ENCODE assay signal across 8 cellular contexts in genomic region chr6:108294787-108295625, GRCh38. TPM values are rescaled to one million over a fixed set of nuclear protein-coding genes. Genes with fewer than 3 reads are reported as not detected.
DNase-seq lines count a peak whose midpoint lies in the region; ATAC-seq and TF ChIP-seq lines count a peak whose summit lies in the region.

Gene AFG1L (plus strand): TSS chr6:108295054. CDS start chr6:108295080, 26 bp downstream.

- H3K36me3 Mint-ChIP-seq in activated CD8-positive, alpha-beta T cell treated with anti-CD3 and anti-CD28 coated beads for 36 hours (ENCODE audit: low read depth): no peaks in the 10 kb centered on the region

- peak within 1 kb of the TSS; percentile 100 for H3K27ac Mint-ChIP-seq in activated CD8-positive, alpha-beta T cell treated with anti-CD3 and anti-CD28 coated beads for 36 hours

- peak within 1 kb of the TSS; percentile 93 for H3K27ac ChIP-seq in lower lobe of right lung

- DNase-seq in CD1c-positive myeloid dendritic cell (ENCODE audit: extremely low spot score) (peak; percentile 94), NCI-H82 treated with DMSO at 0.1 percent for 48 hours (lab: John Stamatoyannopoulos, UW; ENCODE audit: unreplicated experiment) (peak; percentile 73), ecto neural progenitor cell (ENCODE audit: low spot score) (peak; percentile 95), lower lobe of right lung (peak; percentile 97)
- peak; percentile 91 for DNase-seq in activated CD8-positive, alpha-beta T cell treated with anti-CD3 and anti-CD28 coated beads for 36 hours
- DNase-seq in stimulated activated CD4-positive, alpha-beta T cell treated with anti-CD3 and anti-CD28 coated beads, TNF-alpha, amount 100 ng/mL, for 1 hour (ENCODE audit: low read depth in 3 of 3, low spot score in 1 of 3): peak; percentile 64 to 83 (median 66)

- H3K27me3 Mint-ChIP-seq in activated CD8-positive, alpha-beta T cell treated with anti-CD3 and anti-CD28 coated beads for 36 hours: no peaks in the 10 kb centered on the region

- CTCF ChIA-PET in activated CD8-positive, alpha-beta T cell treated with anti-CD3 and anti-CD28 coated beads for 36 hours (lab: Charles Lee): interaction anchor here (0.8 to 1.1 kb wide), 2 partner anchors 9 to 34 kb away, joined by 3 to 4 read pairs; partner anchors contain the start of gene SNX3

- H3K9me3 ChIP-seq in lower lobe of right lung: no peaks in the 10 kb centered on the region

- no peaks in the 10 kb centered on the region for H3K36me3 ChIP-seq in lower lobe of right lung

- H3K27me3 ChIP-seq in lower lobe of right lung (ENCODE audit: low read depth): no peaks in the 10 kb centered on the region

- H3K4me3 ChIP-seq in lower lobe of right lung: peak within 1 kb of the TSS; percentile 76

- peaks cover 10% of the 10 kb centered on the region for H3K4me1 ChIP-seq in lower lobe of right lung

- H3K9me3 Mint-ChIP-seq in activated CD8-positive, alpha-beta T cell treated with anti-CD3 and anti-CD28 coated beads for 36 hours: no peaks in the 10 kb centered on the region

- H3K4me1 Mint-ChIP-seq in activated CD8-positive, alpha-beta T cell treated with anti-CD3 and anti-CD28 coated beads for 36 hours (ENCODE audit: low read depth): peaks cover 15% of the 10 kb centered on the region

- ATAC-seq in GM19351 (IDR thresholded peaks at IDR 0.05; ENCODE audit: unreplicated experiment) (peak; percentile 80), HG03520 (IDR thresholded peaks at IDR 0.05; ENCODE audit: unreplicated experiment) (peak; percentile 80), lower lobe of right lung (peak; percentile 99)
- peak; percentile 89 for ATAC-seq in activated CD8-positive, alpha-beta T cell treated with anti-CD3 and anti-CD28 coated beads for 36 hours

- intact Hi-C loops in activated CD8-positive, alpha-beta T cell treated with anti-CD3 and anti-CD28 coated beads for 36 hours (cut with micrococcal nuclease): no loop called here
- intact Hi-C loops in lower lobe of right lung (cut with DNase I): no loop called here

- H3K4me3 Mint-ChIP-seq in activated CD8-positive, alpha-beta T cell treated with anti-CD3 and anti-CD28 coated beads for 36 hours: peak within 1 kb of the TSS; percentile 90

- POLR2A ChIA-PET in activated CD8-positive, alpha-beta T cell treated with anti-CD3 and anti-CD28 coated beads for 36 hours (lab: Charles Lee): interaction anchor here (0.5 to 2.3 kb wide), 8 partner anchors 11 to 337 kb away, joined by 3 to 11 read pairs (median 4); partner anchors contain the start of genes SEC63 and SNX3

- no peak for TF ChIP-seq CTCF in activated CD8-positive, alpha-beta T cell treated with anti-CD3 and anti-CD28 coated beads for 36 hours (IDR thresholded peaks at IDR 0.05)
- no peak for TF ChIP-seq CTCF in lower lobe of right lung (IDR thresholded peaks at IDR 0.05)

RNA-seq across cellular contexts. Expression of gene AFG1L, which starts in this region (rescaled TPM):
- total RNA-seq in activated CD8-positive, alpha-beta T cell treated with anti-CD3 and anti-CD28 coated beads for 36 hours: 1 to 10 TPM; 5.6 to 6.3 TPM
- total RNA-seq in lower lobe of right lung: 7.4 TPM

Comparison
In these comparisons a context has a peak if more than half of its experiments do, and no peak if none do; other contexts are left out.
1. Peak in every context shown above with its lines: DNase-seq, ATAC-seq, H3K4me3 ChIP-seq and H3K27ac ChIP-seq.